Comparison of ENCODE assay signal across 16 cellular contexts in the genomic region with DNA sequence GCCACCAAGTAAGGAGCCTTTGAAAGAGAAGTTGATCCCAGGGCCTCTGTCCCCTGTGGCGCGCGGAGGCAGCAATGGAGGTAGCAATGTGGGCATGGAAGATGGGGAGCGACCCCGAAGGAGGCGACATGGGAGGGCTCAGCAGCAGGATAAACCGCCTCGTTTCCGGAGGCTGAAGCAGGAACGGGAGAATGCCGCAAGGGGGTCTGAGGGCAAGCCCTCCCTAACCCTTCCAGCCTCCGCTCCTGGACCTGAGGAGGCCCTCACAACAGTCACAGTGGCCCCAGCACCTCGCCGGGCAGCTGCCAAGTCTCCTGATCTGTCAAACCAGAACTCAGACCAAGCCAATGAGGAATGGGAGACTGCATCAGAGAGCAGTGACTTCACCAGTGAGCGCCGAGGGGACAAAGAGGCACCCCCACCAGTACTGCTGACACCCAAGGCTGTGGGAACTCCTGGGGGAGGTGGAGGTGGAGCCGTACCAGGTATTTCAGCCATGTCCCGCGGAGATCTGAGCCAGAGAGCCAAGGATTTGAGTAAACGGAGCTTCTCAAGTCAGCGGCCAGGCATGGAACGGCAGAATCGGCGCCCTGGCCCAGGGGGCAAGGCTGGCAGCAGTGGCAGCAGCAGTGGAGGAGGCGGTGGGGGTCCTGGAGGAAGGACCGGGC. TPM values are rescaled to one million over a fixed set of nuclear protein-coding genes. Genes with fewer than 3 reads are reported as not detected.
DNase-seq lines count a peak whose midpoint lies in the region; ATAC-seq and TF ChIP-seq lines count a peak whose summit lies in the region.
"Had no signal": no experiment of that assay in that cellular context is flagged by ENCODE, and none has a peak within 500 bp of the region (broad histone marks: within the 10 kb centered on the region; RNA-seq: fewer than 3 reads in every experiment).

No MANE protein-coding gene starts in this region.

- ATAC-seq in DND-41 (ENCODE audit: insufficient read depth, low read depth) (0 out of 3 replicates have a peak, but pooled peaks have one; percentile 4), T-helper 17 cell (no peak), HG03342 (IDR thresholded peaks at IDR 0.05; ENCODE audit: unreplicated experiment) (no peak)
- ATAC-seq: foreskin keratinocyte had no signal

- H3K4me1 ChIP-seq in BLaER1 (peaks cover 12% of the 10 kb centered on the region; the same call in 1 of the 2 replicates), DND-41 (ENCODE audit: insufficient read depth, low read length) (0 out of 2 replicates have a peak, but pooled peaks cover 3% of the 10 kb centered on the region), mesenchymal stem cell (ENCODE audit: control insufficient read depth, insufficient read depth, low read depth, low read length) (peaks cover 1% of the 10 kb centered on the region)
- H3K4me1 ChIP-seq: foreskin keratinocyte had no signal

- peaks cover 17% of the 10 kb centered on the region for H3K4me1 Mint-ChIP-seq in T-helper 17 cell
- H3K4me1 Mint-ChIP-seq: nephron had no signal

- H3K9ac ChIP-seq in BLaER1 (peak overlapping the region; percentile 38; the same call in 1 of the 2 replicates), DND-41 (ENCODE audit: low read depth, low read length) (peak overlapping the region; percentile 8; the same call in 1 of the 2 replicates), mesenchymal stem cell (ENCODE audit: low read length) (peak overlapping the region; percentile 60)

- no peak overlapping the region for H3K23ac ChIP-seq in mesenchymal stem cell (ENCODE audit: low read length in 2 of 2)

- H3K4me3 ChIP-seq in BLaER1 = no peak overlapping the region
- H3K4me3 ChIP-seq in DND-41 (ENCODE audit: low read depth in 1 of 2, low read length in 2 of 2) = no peak overlapping the region
- no peak overlapping the region for H3K4me3 ChIP-seq in mesenchymal stem cell (ENCODE audit: insufficient read depth in 1 of 2, low read depth in 1 of 2, low read length in 2 of 2)
- H3K4me3 ChIP-seq: lung had no signal

- H3K18ac ChIP-seq in mesenchymal stem cell (ENCODE audit: low read depth in 1 of 2, low read length in 2 of 2) = no peak overlapping the region

- H3K79me1 ChIP-seq in mesenchymal stem cell (replicated peaks; ENCODE audit: low read length, poor library complexity, severe bottlenecking) = peaks cover 23% of the 10 kb centered on the region

- H3K4me3 Mint-ChIP-seq in T-helper 17 cell = peak overlapping the region; percentile 63
- H3K4me3 Mint-ChIP-seq: activated naive CD4-positive, alpha-beta T cell treated with anti-CD3 and anti-CD28 coated beads, Interleukin-2, amount 50 U/mL, for 24 hours; nephron had no signal

- 95% methylated on average over 26 of the region's 26 CpGs for WGBS in mesenchymal stem cell

- peak overlapping the region; percentile 62 for H4K91ac ChIP-seq in mesenchymal stem cell (ENCODE audit: low read length)

- no peak overlapping the region for H2BK120ac ChIP-seq in mesenchymal stem cell (ENCODE audit: low read depth, low read length)

- H4K20me1 ChIP-seq in BLaER1 = peaks cover 100% of the 10 kb centered on the region
- H4K20me1 ChIP-seq in DND-41 (ENCODE audit: insufficient read depth, low read length) = peaks cover 77% of the 10 kb centered on the region

- no peak overlapping the region for H3K14ac ChIP-seq in mesenchymal stem cell (ENCODE audit: low read length in 2 of 2)

- H2BK5ac ChIP-seq in mesenchymal stem cell (ENCODE audit: low read depth, low read length, poor library complexity, severe bottlenecking) = no peak overlapping the region

- H3K36me3 ChIP-seq in BLaER1 (peaks cover 100% of the 10 kb centered on the region), DND-41 (ENCODE audit: insufficient read depth, low read length) (peaks cover 99% of the 10 kb centered on the region), mesenchymal stem cell (ENCODE audit: control insufficient read depth in 1 of 2, insufficient read depth in 2 of 2, low read depth in 1 of 2, low read length in 2 of 2) (peaks cover 98 to 99% of the 10 kb centered on the region in 2 experiments)

- H3K27ac ChIP-seq in BLaER1 = no peak overlapping the region
- H3K27ac ChIP-seq in DND-41 (ENCODE audit: low read length) = peak overlapping the region; percentile 6; the same call in 1 of the 2 replicates
- H3K27ac ChIP-seq in mesenchymal stem cell (ENCODE audit: low read length, poor library complexity, severe bottlenecking) = no peak overlapping the region
- H3K27ac ChIP-seq: C4-2B, foreskin keratinocyte had no signal

- H3K79me2 ChIP-seq in DND-41 (ENCODE audit: insufficient read depth, low read length) = peaks cover 33% of the 10 kb centered on the region

- no peaks in the 10 kb centered on the region for H3K27me3 Mint-ChIP-seq in T-helper 17 cell
- H3K27me3 Mint-ChIP-seq: activated naive CD4-positive, alpha-beta T cell treated with anti-CD3 and anti-CD28 coated beads, Interleukin-2, amount 50 U/mL, for 24 hours had no signal

- H3K9me3 ChIP-seq in BLaER1 (no peaks in the 10 kb centered on the region), DND-41 (ENCODE audit: insufficient read depth, low read length, severe bottlenecking) (no peaks in the 10 kb centered on the region), T-helper 17 cell (ENCODE audit: control insufficient read depth, low read length, poor library complexity, severe bottlenecking) (no peaks in the 10 kb centered on the region), mesenchymal stem cell (ENCODE audit: control insufficient read depth, low read length) (no peaks in the 10 kb centered on the region)

- no peak for DNase-seq in DND-41
- no peak for DNase-seq in T-helper 17 cell
- DNase-seq in mesenchymal stem cell = no peak
- no peak for DNase-seq in NCI-H187 (lab: John Stamatoyannopoulos, UW)
- DNase-seq in activated CD4-positive, alpha-beta T cell treated with anti-CD3 and anti-CD28 coated beads for 48 hours = no peak
- DNase-seq: DMS79, foreskin keratinocyte, H7, NCI-H2107, NCI-H69 had no signal

- H2AK5ac ChIP-seq in mesenchymal stem cell (ENCODE audit: low read length, severe bottlenecking) = no peak overlapping the region

- peak overlapping the region; percentile 66 for H3K27ac Mint-ChIP-seq in T-helper 17 cell
- H3K27ac Mint-ChIP-seq: activated naive CD4-positive, alpha-beta T cell treated with anti-CD3 and anti-CD28 coated beads, Interleukin-2, amount 50 U/mL, for 24 hours had no signal

- H3K4me2 ChIP-seq in BLaER1 (no peak overlapping the region), DND-41 (ENCODE audit: insufficient read depth, low read length) (no peak overlapping the region), mesenchymal stem cell (ENCODE audit: low read length, poor library complexity, severe bottlenecking) (no peak overlapping the region)

- H2BK15ac ChIP-seq in mesenchymal stem cell (ENCODE audit: low read depth, poor library complexity, severe bottlenecking) = no peak overlapping the region

- H3K36me3 Mint-ChIP-seq in T-helper 17 cell (ENCODE audit: low read depth) = peaks cover 14% of the 10 kb centered on the region

- no peak for TF ChIP-seq CTCF in DND-41 (IDR thresholded peaks at IDR 0.05; ENCODE audit: borderline replicate concordance, extremely low read depth, low read length, poor library complexity, severe bottlenecking)

- H2AFZ ChIP-seq in DND-41 (ENCODE audit: low read depth, low read length) = no peak overlapping the region
- no peak overlapping the region for H2AFZ ChIP-seq in mesenchymal stem cell (ENCODE audit: low read depth, low read length)

- H3K27me3 ChIP-seq in BLaER1 (no peaks in the 10 kb centered on the region), DND-41 (ENCODE audit: insufficient read depth, low read length, poor library complexity) (no peaks in the 10 kb centered on the region), mesenchymal stem cell (ENCODE audit: control insufficient read depth in 1 of 2, insufficient read depth in 1 of 2, low read length in 2 of 2) (no peaks in the 10 kb centered on the region)
- H3K27me3 ChIP-seq: foreskin keratinocyte had no signal

- peak overlapping the region; percentile 87 for H4K8ac ChIP-seq in mesenchymal stem cell (ENCODE audit: low read length)

- H3K4ac ChIP-seq in mesenchymal stem cell (ENCODE audit: low read depth in 1 of 2, low read length in 2 of 2) = no peak overlapping the region

- no peak overlapping the region for H2BK12ac ChIP-seq in mesenchymal stem cell (ENCODE audit: low read length in 2 of 2)

RNA-seq across cellular contexts. Expression of a gene that starts 11.9 kb away (rescaled TPM):
- 100 to 1,000 TPM; 210 to 213 TPM for total RNA-seq in T-helper 17 cell
- 85.3 TPM for polyA plus RNA-seq in mesenchymal stem cell (2013, experiment 1 of 2)
- polyA plus RNA-seq in mesenchymal stem cell (2013, experiment 2 of 2) = 79.7 TPM

RNA-seq across cellular contexts. Expression of a gene that starts 17.4 kb away (rescaled TPM):
- 10 to 100 TPM in 1 of 2 donors, 1 to 10 TPM in 1; 8.1 to 13.2 TPM for total RNA-seq in T-helper 17 cell
- not detected for polyA plus RNA-seq in mesenchymal stem cell (2013, experiment 1 of 2)
- not detected for polyA plus RNA-seq in mesenchymal stem cell (2013, experiment 2 of 2)
- total RNA-seq: foreskin keratinocyte had no signal
- polyA plus RNA-seq: foreskin keratinocyte had no signal

RNA-seq across cellular contexts. Expression of a gene that starts 20.0 kb away (rescaled TPM):
- total RNA-seq in T-helper 17 cell = 100 to 1,000 TPM; 229 to 233 TPM
- polyA plus RNA-seq in mesenchymal stem cell (2013, experiment 1 of 2) = 152 TPM
- 150 TPM for polyA plus RNA-seq in mesenchymal stem cell (2013, experiment 2 of 2)

RNA-seq across cellular contexts. Expression of a gene that starts 23.3 kb away (rescaled TPM):
- total RNA-seq in T-helper 17 cell = 1 to 10 TPM; 2.9 to 4.0 TPM
- polyA plus RNA-seq in mesenchymal stem cell (2013, experiment 1 of 2) = 2.3 TPM
- 2.2 TPM for polyA plus RNA-seq in mesenchymal stem cell (2013, experiment 2 of 2)

RNA-seq across cellular contexts. Expression of a gene that starts 28.2 kb away (rescaled TPM):
- total RNA-seq in T-helper 17 cell = 10 to 100 TPM; 13.3 to 16.9 TPM
- 11.3 TPM for polyA plus RNA-seq in mesenchymal stem cell (2013, experiment 1 of 2)
- polyA plus RNA-seq in mesenchymal stem cell (2013, experiment 2 of 2) = 11.4 TPM

Comparison
In these comparisons a context has a peak if more than half of its experiments do, and no peak if none do; other contexts are left out.
1. H3K9ac ChIP-seq: peak in every context shown above with its lines; median percentile 60 in mesenchymal stem cell; 38 in BLaER1; 8 in DND-41.